In the genomic region with DNA sequence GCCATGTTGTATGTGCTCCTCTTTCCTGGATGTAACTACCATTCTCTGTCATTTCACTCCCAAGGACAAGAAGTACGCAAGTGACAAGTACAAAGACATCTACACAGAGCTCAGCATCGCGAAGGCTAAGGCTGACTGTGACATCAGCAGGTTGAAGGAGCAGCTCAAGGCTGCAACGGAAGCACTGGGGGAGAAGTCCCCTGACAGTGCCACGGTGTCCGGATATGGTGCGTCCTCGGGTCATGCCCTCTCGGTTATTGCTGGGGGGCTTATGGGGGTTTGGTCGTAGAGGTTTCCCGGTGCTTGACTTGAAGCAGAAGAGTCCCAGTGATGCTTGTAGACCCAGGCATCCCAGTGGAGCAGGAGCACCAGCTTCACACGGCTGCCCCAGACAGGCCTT, we compare ENCODE assay signal across 25 cellular contexts. TPM values are rescaled to one million over a fixed set of nuclear protein-coding genes. Genes with fewer than 3 reads are reported as not detected.
A peak's percentile ranks its signal among the peaks of the same experiment; 100 is the strongest.
DNase-seq lines count a peak whose midpoint lies in the region; ATAC-seq and TF ChIP-seq lines count a peak whose summit lies in the region.
"Had no signal": no experiment of that assay in that cellular context is flagged by ENCODE, and none has a peak within 500 bp of the region (broad histone marks: within the 10 kb centered on the region; RNA-seq: fewer than 3 reads in every experiment).

No MANE protein-coding gene starts in this region.

- H3K4me3 ChIP-seq in psoas muscle (no peak overlapping the region), ovary (no peak overlapping the region), trophoblast cell (ENCODE audit: low read depth, low read length) (no peak overlapping the region)
- H3K4me3 ChIP-seq: esophagus squamous epithelium, gastroesophageal sphincter, lower lobe of right lung, thyroid gland had no signal

- no peak overlapping the region for H2AK5ac ChIP-seq in trophoblast cell (ENCODE audit: low read length)

- no peak for DNase-seq in stimulated activated naive CD8-positive, alpha-beta T cell treated with anti-CD3 and anti-CD28 coated beads, Interleukin-15, amount 100 ng/mL, for 72 hours
- no peak for DNase-seq in stimulated activated naive CD8-positive, alpha-beta T cell treated with anti-CD3 and anti-CD28 coated beads, Interleukin-15, Interleukin-2, amounts not matched to agents 100 U/mL and 50 U/mL, for 24 hours
- DNase-seq in activated B cell treated with CpG ODN at 0.5 μM for 24 hours (no peak), endothelial cell (ENCODE audit: low spot score) (no peak), psoas muscle (no peak), ovary (no peak), trophoblast cell (no peak), NCI-H510A treated with DMSO at 0.1 percent for 48 hours (lab: John Stamatoyannopoulos, UW) (no peak)
- DNase-seq: activated gamma-delta T cell; Calu3; effector CD8-positive, alpha-beta T cell; EL; esophagus squamous epithelium; Karpas-422; kidney; lower lobe of right lung; NCI-H2029; NCI-H345; OCI-M1; SHP77; SW 1271; thyroid gland had no signal

- CTCF ChIA-PET in activated B cell treated with CpG ODN at 0.5 μM for 24 hours (lab: Charles Lee), result no interaction called here

- POLR2A ChIA-PET in activated B cell treated with CpG ODN at 0.5 μM for 24 hours (lab: Charles Lee), result interaction anchor here (0.7 kb wide), 2 partner anchors 22 to 104 kb away, joined by 4 to 5 read pairs; no protein-coding TSS in a partner anchor

- H3K27ac ChIP-seq in psoas muscle (no peak overlapping the region), ovary (no peak overlapping the region), trophoblast cell (ENCODE audit: low read depth, low read length) (no peak overlapping the region)
- H3K27ac ChIP-seq: esophagus squamous epithelium, gastroesophageal sphincter, lower lobe of right lung, parathyroid adenoma, thyroid gland had no signal

- peaks cover 98% of the 10 kb centered on the region for H3K4me1 Mint-ChIP-seq in stimulated activated naive CD8-positive, alpha-beta T cell treated with anti-CD3 and anti-CD28 coated beads, Interleukin-15, amount 100 ng/mL, for 72 hours
- H3K4me1 Mint-ChIP-seq in activated B cell treated with CpG ODN at 0.5 μM for 24 hours (peaks cover 52% of the 10 kb centered on the region), endothelial cell (ENCODE audit: unreplicated experiment) (peaks cover 1% of the 10 kb centered on the region)

- H3K9ac ChIP-seq in trophoblast cell (ENCODE audit: low read length), result no peak overlapping the region
- H3K9ac ChIP-seq: parathyroid adenoma had no signal

- no peaks in the 10 kb centered on the region for H3K9me3 Mint-ChIP-seq in stimulated activated naive CD8-positive, alpha-beta T cell treated with anti-CD3 and anti-CD28 coated beads, Interleukin-15, amount 100 ng/mL, for 72 hours
- H3K9me3 Mint-ChIP-seq in activated B cell treated with CpG ODN at 0.5 μM for 24 hours (no peaks in the 10 kb centered on the region), endothelial cell (ENCODE audit: unreplicated experiment) (no peaks in the 10 kb centered on the region)

- H3K4me3 Mint-ChIP-seq in stimulated activated naive CD8-positive, alpha-beta T cell treated with anti-CD3 and anti-CD28 coated beads, Interleukin-15, amount 100 ng/mL, for 72 hours, result peak overlapping the region in 1 of 2 donors; percentile 51
- H3K4me3 Mint-ChIP-seq in activated B cell treated with CpG ODN at 0.5 μM for 24 hours (no peak overlapping the region), endothelial cell (ENCODE audit: unreplicated experiment) (no peak overlapping the region)

- no peak overlapping the region for H3K23ac ChIP-seq in trophoblast cell (ENCODE audit: low read length)

- H3K79me2 ChIP-seq in trophoblast cell (ENCODE audit: control insufficient read depth, insufficient read depth, low read length, poor library complexity), result no peaks in the 10 kb centered on the region
- H3K79me2 ChIP-seq: parathyroid adenoma had no signal

- no peak overlapping the region for H3K18ac ChIP-seq in trophoblast cell (ENCODE audit: low read length)

- no peak overlapping the region for H2BK120ac ChIP-seq in trophoblast cell (ENCODE audit: insufficient read depth, low read length, poor library complexity)

- H2BK5ac ChIP-seq in trophoblast cell (ENCODE audit: low read depth, low read length, poor library complexity), result no peak overlapping the region

- intact Hi-C loops in activated B cell treated with CpG ODN at 0.5 μM for 24 hours (cut with micrococcal nuclease) (loop anchor here (2.0 kb wide), 1 partner anchor 60 kb away; the partner anchor contains the start of gene FLCN), psoas muscle (cut with DNase I) (no loop called here), ovary (cut with DNase I) (no loop called here)

- TF ChIP-seq CTCF in activated B cell treated with CpG ODN at 0.5 μM for 24 hours (IDR thresholded peaks at IDR 0.05) (no peak), endothelial cell (IDR thresholded peaks at IDR 0.05; ENCODE audit: unreplicated experiment) (no peak), psoas muscle (IDR thresholded peaks at IDR 0.05) (no peak), ovary (IDR thresholded peaks at IDR 0.05) (no peak)

- no peak for TF ChIP-seq EP300 in ovary (IDR thresholded peaks at IDR 0.05)

- H3K4me2 ChIP-seq in trophoblast cell (ENCODE audit: low read length), result no peak overlapping the region

- H4K8ac ChIP-seq in trophoblast cell (ENCODE audit: low read depth, low read length), result no peak overlapping the region

- WGBS in psoas muscle, 3 donors, result 91 to 95% (median 91%) methylated on average over 12 of the region's 12 CpGs
- WGBS in ovary, 3 donors, result 90 to 95% (median 91%) methylated on average over 12 of the region's 12 CpGs
- WGBS in trophoblast cell (ENCODE audit: extremely low coverage, insufficient coverage, insufficient read length), result no CpG with 5 or more reads among the region's 12 CpGs

- no peak for TF ChIP-seq POLR2A in ovary (IDR thresholded peaks at IDR 0.05)

- no peaks in the 10 kb centered on the region for H3K79me1 ChIP-seq in trophoblast cell (ENCODE audit: low read length)

- H3K36me3 Mint-ChIP-seq in activated B cell treated with CpG ODN at 0.5 μM for 24 hours (ENCODE audit: low read depth) (peaks cover 82% of the 10 kb centered on the region), endothelial cell (ENCODE audit: low read depth, unreplicated experiment) (peaks cover 61% of the 10 kb centered on the region)

- no peak overlapping the region for H4K91ac ChIP-seq in trophoblast cell (ENCODE audit: low read depth, low read length)

- ATAC-seq in stimulated activated naive CD8-positive, alpha-beta T cell treated with anti-CD3 and anti-CD28 coated beads, Interleukin-15, amount 100 ng/mL, for 72 hours, result no peak
- no peak for ATAC-seq in stimulated activated naive CD8-positive, alpha-beta T cell treated with anti-CD3 and anti-CD28 coated beads, Interleukin-15, Interleukin-2, amounts not matched to agents 100 U/mL and 50 U/mL, for 24 hours
- ATAC-seq in activated B cell treated with CpG ODN at 0.5 μM for 24 hours (ENCODE audit: low read depth) (no peak), psoas muscle (no peak)
- ATAC-seq: gastroesophageal sphincter, lower lobe of right lung, sciatic nerve had no signal

- no peak overlapping the region for H3K4ac ChIP-seq in trophoblast cell (ENCODE audit: low read depth, low read length)

- H3K27me3 Mint-ChIP-seq in stimulated activated naive CD8-positive, alpha-beta T cell treated with anti-CD3 and anti-CD28 coated beads, Interleukin-15, amount 100 ng/mL, for 72 hours, result no peaks in the 10 kb centered on the region
- no peaks in the 10 kb centered on the region for H3K27me3 Mint-ChIP-seq in activated B cell treated with CpG ODN at 0.5 μM for 24 hours
- peaks cover 14% of the 10 kb centered on the region for H3K27me3 Mint-ChIP-seq in endothelial cell (ENCODE audit: unreplicated experiment)

- H3K9me3 ChIP-seq in psoas muscle (no peaks in the 10 kb centered on the region), ovary (no peaks in the 10 kb centered on the region), trophoblast cell (ENCODE audit: insufficient read depth, low read depth, low read length) (peaks cover 3% of the 10 kb centered on the region)
- H3K9me3 ChIP-seq: esophagus squamous epithelium, gastroesophageal sphincter, lower lobe of right lung, thyroid gland had no signal

- H3K27ac Mint-ChIP-seq in stimulated activated naive CD8-positive, alpha-beta T cell treated with anti-CD3 and anti-CD28 coated beads, Interleukin-15, amount 100 ng/mL, for 72 hours, result peak overlapping the region; percentile 5 to 15
- H3K27ac Mint-ChIP-seq in activated B cell treated with CpG ODN at 0.5 μM for 24 hours (peak overlapping the region; percentile 41), endothelial cell (ENCODE audit: unreplicated experiment) (peak overlapping the region; percentile 20)

- no peaks in the 10 kb centered on the region for H3K4me1 ChIP-seq in psoas muscle
- no peaks in the 10 kb centered on the region for H3K4me1 ChIP-seq in ovary (ENCODE audit: insufficient read depth)
- no peaks in the 10 kb centered on the region for H3K4me1 ChIP-seq in trophoblast cell (ENCODE audit: control insufficient read depth in 1 of 2, insufficient read depth in 2 of 2, low read length in 2 of 2)
- H3K4me1 ChIP-seq: gastroesophageal sphincter, parathyroid adenoma had no signal

- H4K12ac ChIP-seq in trophoblast cell (ENCODE audit: low read depth, low read length), result no peak overlapping the region

- no peak overlapping the region for H2AFZ ChIP-seq in trophoblast cell (ENCODE audit: insufficient read depth, low read length, poor library complexity)
- H2AFZ ChIP-seq: parathyroid adenoma had no signal

- H3K36me3 ChIP-seq in psoas muscle (ENCODE audit: insufficient read depth in 1 of 2, low read depth in 1 of 2) (peaks cover 12 to 100% of the 10 kb centered on the region in 2 donors), ovary (no peaks in the 10 kb centered on the region), trophoblast cell (ENCODE audit: control insufficient read depth in 1 of 2, insufficient read depth in 2 of 2, low read length in 2 of 2) (peaks cover 85 to 86% of the 10 kb centered on the region in 2 experiments)

- no peaks in the 10 kb centered on the region for H3K27me3 ChIP-seq in psoas muscle (ENCODE audit: insufficient read depth in 3 of 3, low read length in 2 of 3)
- no peaks in the 10 kb centered on the region for H3K27me3 ChIP-seq in ovary
- H3K27me3 ChIP-seq in trophoblast cell (ENCODE audit: insufficient read depth, low read length), result no peaks in the 10 kb centered on the region
- H3K27me3 ChIP-seq: esophagus squamous epithelium, gastroesophageal sphincter, thyroid gland had no signal

- no peak overlapping the region for H2BK12ac ChIP-seq in trophoblast cell (ENCODE audit: low read length)

- no peak overlapping the region for H3K14ac ChIP-seq in trophoblast cell (ENCODE audit: low read length)

RNA-seq across cellular contexts. Expression of gene PLD6, which starts 28.9 kb away (rescaled TPM):
- total RNA-seq in activated B cell treated with CpG ODN at 0.5 μM for 24 hours, result 6.2 and 7.6 TPM in 2 replicates
- 0.21 TPM for total RNA-seq in endothelial cell (ENCODE audit: unreplicated experiment)
- 1 to 10 TPM in 3 of 4 donors, under 1 TPM in 1; 0.84 to 5.4 (median 2.7) TPM for total RNA-seq in psoas muscle
- 1 to 10 TPM; 1.3 to 2.5 (median 2.5) TPM for polyA plus RNA-seq in psoas muscle
- total RNA-seq in ovary, result 10 to 100 TPM in 1 of 7 donors, 1 to 10 TPM in 6; 2.7 to 12.8 (median 7.5) TPM
- polyA plus RNA-seq in ovary, result 1 to 10 TPM; 7.2 to 7.3 TPM
- polyA plus RNA-seq in trophoblast cell (2013), result 0.10 and 0.11 TPM in 2 replicates

RNA-seq across cellular contexts. Expression of gene FLCN, which starts 59.8 kb away (rescaled TPM):
- total RNA-seq in activated B cell treated with CpG ODN at 0.5 μM for 24 hours, result 54.5 and 62.3 TPM in 2 replicates
- 50.4 TPM for total RNA-seq in endothelial cell (ENCODE audit: unreplicated experiment)
- total RNA-seq in psoas muscle, result 10 to 100 TPM; 38.7 to 79.4 (median 52.6) TPM
- polyA plus RNA-seq in psoas muscle, result 100 to 1,000 TPM in 1 of 3 donors, 10 to 100 TPM in 2; 42.0 to 106 (median 86.8) TPM
- 10 to 100 TPM; 27.9 to 55.7 (median 45.1) TPM for total RNA-seq in ovary
- 10 to 100 TPM; 16.4 to 29.0 TPM for polyA plus RNA-seq in ovary
- polyA plus RNA-seq in trophoblast cell (2013), result 19.4 and 21.6 TPM in 2 replicates
